32 cellular contexts compared by ENCODE assay signal in genomic region chr3:188722963-188723362, GRCh38.
"Had no signal": no experiment of that assay in that cellular context is flagged by ENCODE, and none has a peak within 500 bp of the region (broad histone marks: within the 10 kb centered on the region; RNA-seq: fewer than 3 reads in every experiment).

No MANE protein-coding gene starts in this region.

- H3K4me1 ChIP-seq: gastrocnemius medialis, parathyroid adenoma, psoas muscle, uterus had no signal

- H3K4me1 Mint-ChIP-seq: brain had no signal

- DNase-seq: activated CD4-positive, alpha-beta T cell treated with anti-CD3 and anti-CD28 coated beads for 1 hour; activated CD8-positive, alpha-beta memory T cell treated with anti-CD3 and anti-CD28 coated beads for 24 hours; activated CD8-positive, alpha-beta memory T cell treated with anti-CD3 and anti-CD28 coated beads, Interleukin-2, amount 50 U/mL, for 48 hours; caudate nucleus; cortex of kidney; effector memory CD8-positive, alpha-beta T cell; erythroblast; gastrocnemius medialis; glutamatergic neuron; islet precursor cell; left ventricle myocardium inferior; nucleus accumbens; psoas muscle; SK-N-SH; stimulated activated CD4-positive, alpha-beta T cell treated with anti-CD3 and anti-CD28 coated beads, Interleukin-1b, Interleukin-23, amount 100 ng/mL, for 48 hours; stimulated activated CD4-positive, alpha-beta T cell treated with anti-CD3 and anti-CD28 coated beads, Interleukin-4, amount 100 ng/mL, for 4 hours; stimulated activated CD8-positive, alpha-beta memory T cell treated with anti-CD3 and anti-CD28 coated beads, Interleukin-4, amount 100 ng/mL, for 48 hours; stimulated activated naive CD4-positive, alpha-beta T cell; SW 1271; T1000; trophoblast cell; uterus; WERI-Rb-1 had no signal

- H3K9me3 Mint-ChIP-seq: activated T-helper 2 cell treated with anti-CD3 and anti-CD28 coated beads, Interferon-gamma antibody, Interleukin-2, Interleukin-4, amounts not matched to agents 10 μg/mL and 5 μg/mL and 100 μg/mL, durations not matched to agents 14 hours and 24 hours and 36 hours; brain; effector memory CD8-positive, alpha-beta T cell; neural crest cell; T-helper 1 cell treated with Interleukin-12 subunit alpha and Interleukin-12 subunit beta and Interleukin-4 antibody, amounts not matched to agents 30 μg/mL and 1 μg/mL, for 36 hours had no signal

- H3K27ac Mint-ChIP-seq: activated naive CD8-positive, alpha-beta T cell; activated T-helper 2 cell treated with anti-CD3 and anti-CD28 coated beads, Interferon-gamma antibody, Interleukin-2, Interleukin-4, amounts not matched to agents 10 μg/mL and 5 μg/mL and 100 μg/mL, durations not matched to agents 14 hours and 24 hours and 36 hours; brain; T-helper 1 cell treated with Interleukin-12 subunit alpha and Interleukin-12 subunit beta and Interleukin-4 antibody, amounts not matched to agents 30 μg/mL and 1 μg/mL, for 36 hours had no signal

- H3K36me3 ChIP-seq: gastrocnemius medialis, left ventricle myocardium inferior, thoracic aorta, uterus, WERI-Rb-1 had no signal

- H3K9me3 ChIP-seq: ascending aorta, gastrocnemius medialis, left ventricle myocardium inferior, psoas muscle, SK-N-SH, thoracic aorta, uterus had no signal

- H3K9ac ChIP-seq: parathyroid adenoma, SK-N-SH had no signal

- H3K36me3 Mint-ChIP-seq: brain had no signal

- H3K4me2 ChIP-seq: SK-N-SH, smooth muscle cell had no signal

- ATAC-seq: effector memory CD8-positive, alpha-beta T cell; gastrocnemius medialis; psoas muscle had no signal

- H3K4me3 ChIP-seq: ascending aorta, gastrocnemius medialis, left ventricle myocardium inferior, psoas muscle, smooth muscle cell, thoracic aorta, uterus had no signal

- H3K27me3 ChIP-seq: ascending aorta, gastrocnemius medialis, uterus had no signal

- H3K79me2 ChIP-seq: parathyroid adenoma had no signal

- H3K27ac ChIP-seq: ascending aorta, gastrocnemius medialis, left ventricle myocardium inferior, parathyroid adenoma, psoas muscle, thoracic aorta, uterus, WERI-Rb-1 had no signal

- H3K4me3 Mint-ChIP-seq: activated naive CD8-positive, alpha-beta T cell; brain; effector memory CD8-positive, alpha-beta T cell; neural crest cell; T-helper 1 cell treated with Interleukin-12 subunit alpha and Interleukin-12 subunit beta and Interleukin-4 antibody, amounts not matched to agents 30 μg/mL and 1 μg/mL, for 36 hours had no signal

- H2AFZ ChIP-seq: parathyroid adenoma had no signal

- H3K27me3 Mint-ChIP-seq: activated naive CD8-positive, alpha-beta T cell; brain; effector memory CD8-positive, alpha-beta T cell had no signal
